11 cellular contexts compared by ENCODE assay signal in the genomic region with DNA sequence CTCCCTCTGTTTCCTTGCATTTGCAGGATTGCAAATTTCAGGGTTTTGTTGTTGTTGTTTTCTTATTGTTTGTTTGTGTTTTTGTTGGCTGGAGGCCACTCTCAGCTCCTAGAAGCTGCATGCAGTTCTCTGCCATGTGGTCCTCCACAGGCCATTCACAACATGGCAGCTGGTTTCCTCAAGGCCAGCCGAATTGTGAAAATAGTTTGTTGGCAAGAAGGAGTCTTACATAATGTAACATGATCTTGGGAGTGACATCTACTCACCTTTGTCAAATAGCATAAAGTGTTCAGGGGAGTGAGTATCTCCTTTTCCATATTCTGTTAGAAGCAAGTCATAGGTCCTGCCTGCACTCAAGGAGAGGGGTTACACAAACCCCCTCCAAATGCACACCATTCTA.
"Had no signal": no experiment of that assay in that cellular context is flagged by ENCODE, and none has a peak within 500 bp of the region (broad histone marks: within the 10 kb centered on the region; RNA-seq: fewer than 3 reads in every experiment).

No MANE protein-coding gene starts in this region.

- H3K27ac ChIP-seq: lower lobe of right lung, neutrophil, spleen had no signal

- H3K4me3 ChIP-seq: lower lobe of right lung, spleen had no signal

- H3K4me1 ChIP-seq: lower lobe of right lung, spleen had no signal

- H3K27me3 ChIP-seq: neutrophil, spleen had no signal

- H3K36me3 ChIP-seq: lower lobe of right lung, neutrophil, spleen had no signal

- H3K9me3 ChIP-seq: lower lobe of right lung, neutrophil, spleen had no signal

- DNase-seq: activated CD4-positive, alpha-beta memory T cell treated with anti-CD3 and anti-CD28 coated beads, Interleukin-2, amount 10 ng/mL, durations not matched to agents 7 days and 5 days; activated CD4-positive, alpha-beta T cell treated with anti-CD3 and anti-CD28 coated beads for 48 hours; activated CD4-positive, CD25-positive, alpha-beta regulatory T cell; activated CD8-positive, alpha-beta memory T cell treated with anti-CD3 and anti-CD28 coated beads, Interleukin-2, amount 10 ng/mL, durations not matched to agents 7 days and 5 days; effector memory CD8-positive, alpha-beta T cell; foreskin fibroblast; islet precursor cell; lower lobe of right lung; spleen; stimulated activated CD4-positive, alpha-beta T cell treated with anti-CD3 and anti-CD28 coated beads, Interleukin-4, amount 100 ng/mL, for 4 hours had no signal
